ENCODE assay signal across 10 cellular contexts in the genomic region with DNA sequence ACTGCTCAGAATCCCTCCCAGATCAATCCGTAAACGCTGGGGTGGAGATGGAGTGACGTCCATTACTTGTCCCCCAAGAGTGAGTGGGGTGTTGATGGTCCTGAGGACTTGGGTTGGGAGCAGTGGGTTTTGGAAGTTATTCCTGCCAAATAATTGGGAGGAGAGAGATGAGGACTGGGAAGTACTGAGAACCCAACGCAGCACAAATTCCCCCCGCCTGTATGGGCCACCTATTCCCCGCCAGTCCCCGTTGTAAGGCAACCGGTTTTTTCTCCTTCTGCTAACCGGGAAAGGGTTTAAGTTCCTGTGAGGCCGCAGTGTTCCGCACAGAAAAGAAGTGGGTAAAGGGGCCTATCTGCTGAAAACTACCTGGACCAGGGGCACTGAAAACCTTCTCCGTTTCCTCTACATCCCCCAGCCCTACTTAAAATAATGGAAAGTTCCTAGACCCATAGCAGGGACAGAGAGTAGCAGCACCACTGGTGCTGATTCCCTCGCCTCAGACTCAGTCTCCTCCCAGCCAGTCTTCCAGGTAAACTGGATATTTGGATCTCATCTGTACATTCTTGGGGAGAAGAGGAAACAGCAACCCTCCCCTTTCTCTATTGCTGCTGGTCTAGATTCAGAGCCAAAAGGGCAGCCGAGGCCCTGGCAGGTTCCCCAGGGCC. TPM values are rescaled to one million over a fixed set of nuclear protein-coding genes. Genes with fewer than 3 reads are reported as not detected.
DNase-seq lines count a peak whose midpoint lies in the region; ATAC-seq and TF ChIP-seq lines count a peak whose summit lies in the region.
"Had no signal": no experiment of that assay in that cellular context is flagged by ENCODE, and none has a peak within 500 bp of the region (broad histone marks: within the 10 kb centered on the region; RNA-seq: fewer than 3 reads in every experiment).

No MANE protein-coding gene starts in this region.

- no peak for ATAC-seq in CD4-positive, CD25-positive, alpha-beta regulatory T cell (ENCODE audit: low read depth in 2 of 2)
- ATAC-seq in RWPE2 (ENCODE audit: low read depth) (peak; percentile 41), HG03045 (IDR thresholded peaks at IDR 0.05; ENCODE audit: unreplicated experiment) (no peak), GM21515 (IDR thresholded peaks at IDR 0.05; ENCODE audit: unreplicated experiment) (no peak)

- TF ChIP-seq EP300 in ovary (IDR thresholded peaks at IDR 0.05) = no peak

- H3K4me1 ChIP-seq in CD4-positive, CD25-positive, alpha-beta regulatory T cell (ENCODE audit: control insufficient read depth, insufficient read depth, low read length, poor library complexity, severe bottlenecking) = peaks cover 17% of the 10 kb centered on the region
- peaks cover 8% of the 10 kb centered on the region for H3K4me1 ChIP-seq in RWPE2 (ENCODE audit: insufficient read depth, poor library complexity, severe bottlenecking)
- no peaks in the 10 kb centered on the region for H3K4me1 ChIP-seq in ovary (ENCODE audit: insufficient read depth)

- H3K4me3 ChIP-seq in CD4-positive, CD25-positive, alpha-beta regulatory T cell (ENCODE audit: low read depth, low read length) = no peak overlapping the region
- H3K4me3 ChIP-seq in RWPE2 (ENCODE audit: severe bottlenecking) (peak overlapping the region; percentile 50), fibroblast of the aortic adventitia (ENCODE audit: low read depth, low read length) (peak overlapping the region; percentile 87), ovary (peak overlapping the region; percentile 93)

- TF ChIP-seq CTCF in RWPE2 (IDR thresholded peaks at IDR 0.05; ENCODE audit: poor library complexity, severe bottlenecking) = no peak
- no peak for TF ChIP-seq CTCF in fibroblast of the aortic adventitia (IDR thresholded peaks at IDR 0.05; ENCODE audit: insufficient read depth, low read length)
- TF ChIP-seq CTCF in ovary (IDR thresholded peaks at IDR 0.05) = no peak

- H3K9me3 Mint-ChIP-seq in CD4-positive, CD25-positive, alpha-beta regulatory T cell = no peaks in the 10 kb centered on the region

- WGBS in ovary, 3 donors = 5 to 6% (median 6%) methylated on average over 14 of the region's 14 CpGs

- H3K36me3 ChIP-seq in CD4-positive, CD25-positive, alpha-beta regulatory T cell (ENCODE audit: control insufficient read depth, insufficient read depth, low read length) = no peaks in the 10 kb centered on the region
- H3K36me3 ChIP-seq in RWPE2 (ENCODE audit: low read depth) (peaks cover 14% of the 10 kb centered on the region), ovary (no peaks in the 10 kb centered on the region)

- no peaks in the 10 kb centered on the region for H3K27me3 Mint-ChIP-seq in CD4-positive, CD25-positive, alpha-beta regulatory T cell

- peaks cover 0 to 23% (median 16%) of the 10 kb centered on the region in 4 donors for H3K4me1 Mint-ChIP-seq in CD4-positive, CD25-positive, alpha-beta regulatory T cell

- H3K27ac ChIP-seq in CD4-positive, CD25-positive, alpha-beta regulatory T cell (ENCODE audit: insufficient read depth, low read length, poor library complexity, severe bottlenecking) = no peak overlapping the region
- H3K27ac ChIP-seq in RWPE2 (ENCODE audit: poor library complexity, severe bottlenecking) (peak overlapping the region; percentile 68), ovary (peak overlapping the region; percentile 73 to 79)

- H3K27ac Mint-ChIP-seq in CD4-positive, CD25-positive, alpha-beta regulatory T cell = peak overlapping the region in 1 of 3 donors; percentile 6

- DNase-seq in CD4-positive, CD25-positive, alpha-beta regulatory T cell = no peak
- DNase-seq in RWPE2 (ENCODE audit: low spot score) = no peak
- no peak for DNase-seq in fibroblast of the aortic adventitia (ENCODE audit: low read depth)
- no peak for DNase-seq in ovary
- DNase-seq in GF-D8 (lab: John Stamatoyannopoulos, UW) = no peak
- no peak for DNase-seq in activated CD8-positive, alpha-beta memory T cell treated with anti-CD3 and anti-CD28 coated beads, Interleukin-2, amount 50 U/mL, for 48 hours
- DNase-seq: NCI-H226 had no signal

- no peaks in the 10 kb centered on the region for H3K27me3 ChIP-seq in CD4-positive, CD25-positive, alpha-beta regulatory T cell (ENCODE audit: control insufficient read depth, insufficient read depth, low read length)
- H3K27me3 ChIP-seq in RWPE2 (ENCODE audit: insufficient read depth, poor library complexity, severe bottlenecking) (no peaks in the 10 kb centered on the region), ovary (no peaks in the 10 kb centered on the region)

- H3K4me3 Mint-ChIP-seq in CD4-positive, CD25-positive, alpha-beta regulatory T cell = peak overlapping the region in 3 of 4 donors; percentile 43 to 85 (median 59)

- H3K36me3 Mint-ChIP-seq in CD4-positive, CD25-positive, alpha-beta regulatory T cell = no peaks in the 10 kb centered on the region

- H3K9me3 ChIP-seq in CD4-positive, CD25-positive, alpha-beta regulatory T cell (ENCODE audit: control insufficient read depth in 2 of 2, low read length in 2 of 2) = no peaks in the 10 kb centered on the region
- H3K9me3 ChIP-seq in RWPE2 (ENCODE audit: severe bottlenecking) (no peaks in the 10 kb centered on the region), ovary (no peaks in the 10 kb centered on the region)

- intact Hi-C loops in ovary (cut with DNase I) = no loop called here

- TF ChIP-seq POLR2A in ovary (IDR thresholded peaks at IDR 0.05) = no peak

RNA-seq across cellular contexts. Expression of a gene that starts 0.7 kb away (rescaled TPM):
- not detected for total RNA-seq in CD4-positive, CD25-positive, alpha-beta regulatory T cell
- polyA plus RNA-seq in CD4-positive, CD25-positive, alpha-beta regulatory T cell = not detected
- total RNA-seq in fibroblast of the aortic adventitia (ENCODE audit: low replicate concordance) (3.4 and 6.5 TPM in 2 replicates), ovary (10 to 100 TPM in 3 of 7 donors, 1 to 10 TPM in 4; 4.5 to 15.4 (median 9.9) TPM)
- polyA plus RNA-seq in ovary = 1 to 10 TPM; 3.7 to 6.1 TPM

RNA-seq across cellular contexts. Expression of a gene that starts 5.6 kb away (rescaled TPM):
- 32.5 TPM for total RNA-seq in CD4-positive, CD25-positive, alpha-beta regulatory T cell
- polyA plus RNA-seq in CD4-positive, CD25-positive, alpha-beta regulatory T cell = 10 to 100 TPM; 28.9 to 35.8 (median 32.5) TPM
- 5.6 and 43.2 TPM in 2 replicates for total RNA-seq in fibroblast of the aortic adventitia (ENCODE audit: low replicate concordance)
- 10 to 100 TPM; 19.1 to 49.2 (median 40.2) TPM for total RNA-seq in ovary
- 10 to 100 TPM; 27.6 to 42.1 TPM for polyA plus RNA-seq in ovary

RNA-seq across cellular contexts. Expression of a gene that starts 27.6 kb away (rescaled TPM):
- not detected for total RNA-seq in CD4-positive, CD25-positive, alpha-beta regulatory T cell
- not detected for polyA plus RNA-seq in CD4-positive, CD25-positive, alpha-beta regulatory T cell
- total RNA-seq in fibroblast of the aortic adventitia (ENCODE audit: low replicate concordance) (not detected in 2 replicates), ovary (not detected)
- not detected for polyA plus RNA-seq in ovary
- total RNA-seq: frontal cortex had no signal

RNA-seq across cellular contexts. Expression of a gene that starts 29.0 kb away (rescaled TPM):
- not detected for total RNA-seq in CD4-positive, CD25-positive, alpha-beta regulatory T cell
- not detected for polyA plus RNA-seq in CD4-positive, CD25-positive, alpha-beta regulatory T cell
- total RNA-seq in fibroblast of the aortic adventitia (ENCODE audit: low replicate concordance) (0.81 TPM in 1 of 2 replicates, not detected in the other), ovary (10 to 100 TPM in 1 of 7 donors, 1 to 10 TPM in 4, under 1 TPM in 2; 0.18 to 26.9 (median 3.1) TPM)
- polyA plus RNA-seq in ovary = 1 to 10 TPM in 1 of 2 donors, under 1 TPM in 1; 0.65 to 2.8 TPM

RNA-seq across cellular contexts. Expression of a gene that starts 43.7 kb away (rescaled TPM):
- total RNA-seq in CD4-positive, CD25-positive, alpha-beta regulatory T cell = 0.67 TPM
- 1 to 10 TPM in 1 of 4 donors, under 1 TPM in 2, not detected in 1; 0.13 to 1.7 (median 0.16) TPM for polyA plus RNA-seq in CD4-positive, CD25-positive, alpha-beta regulatory T cell
- total RNA-seq in fibroblast of the aortic adventitia (ENCODE audit: low replicate concordance) (0.90 and 9.7 TPM in 2 replicates), ovary (1 to 10 TPM in 2 of 7 donors, under 1 TPM in 4, not detected in 1; 0.28 to 1.4 (median 0.82) TPM)
- under 1 TPM; 0.50 to 0.63 TPM for polyA plus RNA-seq in ovary
